ENCODE assay signal across 24 cellular contexts in the genomic region with DNA sequence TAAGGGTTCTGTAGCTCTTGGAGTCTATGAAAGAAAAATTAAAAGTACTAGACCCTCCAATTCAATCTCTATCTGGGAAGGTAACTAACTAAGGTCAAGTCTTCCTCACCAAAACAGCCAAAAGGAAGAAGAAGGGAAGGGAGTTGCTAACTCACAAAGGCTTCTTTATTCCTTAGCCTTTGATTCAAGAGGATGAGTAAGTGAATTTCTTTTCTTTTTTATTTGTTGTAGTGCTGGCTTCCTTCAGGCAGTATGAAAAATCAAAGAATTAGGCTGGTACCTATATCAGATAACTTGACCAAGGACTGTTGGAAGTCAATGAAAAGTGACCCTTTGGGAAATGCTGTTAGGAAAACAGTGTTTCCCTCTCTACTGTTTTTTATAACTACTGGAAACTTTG.
"Had no signal": no experiment of that assay in that cellular context is flagged by ENCODE, and none has a peak within 500 bp of the region (broad histone marks: within the 10 kb centered on the region; RNA-seq: fewer than 3 reads in every experiment).

No MANE protein-coding gene starts in this region.

- H3K4me2 ChIP-seq: neural progenitor cell had no signal

- ATAC-seq: naive thymus-derived CD4-positive, alpha-beta T cell had no signal

- H3K27ac ChIP-seq: ascending aorta, coronary artery, dorsolateral prefrontal cortex, gastroesophageal sphincter, neural progenitor cell, right atrium auricular region, tibial nerve had no signal

- H3K27ac Mint-ChIP-seq: activated naive CD4-positive, alpha-beta T cell treated with anti-CD3 and anti-CD28 coated beads, Interleukin-2, amount 10 ng/mL, durations not matched to agents 7 days and 5 days; activated naive CD8-positive, alpha-beta T cell treated with anti-CD3 and anti-CD28 coated beads, Interleukin-2, amount 10 ng/mL, durations not matched to agents 7 days and 5 days; activated T-helper 1 cell treated with anti-CD3 and anti-CD28 coated beads, Interleukin-12 subunit alpha, Interleukin-12 subunit beta, Interleukin-2, Interleukin-4 antibody, amounts not matched to agents 30 ng/mL and 10 ng/mL and 1 ng/mL, durations not matched to agents 14 hours and 24 hours and 36 hours; brain; memory B cell; neural progenitor cell had no signal

- H3K4me1 ChIP-seq: ascending aorta, gastroesophageal sphincter had no signal

- H3K9ac ChIP-seq: neural progenitor cell had no signal

- DNase-seq: activated CD4-positive, alpha-beta T cell treated with anti-CD3 and anti-CD28 coated beads for 4 hours; activated CD4-positive, alpha-beta T cell treated with anti-CD3 and anti-CD28 coated beads, Interleukin-2, amount 50 U/mL, for 4 hours; activated effector memory CD4-positive, alpha-beta T cell treated with anti-CD3 and anti-CD28 coated beads, Interleukin-2, amount 50 U/mL, for 16 hours; activated naive CD4-positive, alpha-beta T cell treated with anti-CD3 and anti-CD28 coated beads, Interleukin-2, amount 10 ng/mL, durations not matched to agents 7 days and 5 days; activated naive CD8-positive, alpha-beta T cell treated with anti-CD3 and anti-CD28 coated beads, Interleukin-2, amount 10 ng/mL, durations not matched to agents 7 days and 5 days; dorsolateral prefrontal cortex; effector memory CD4-positive, alpha-beta T cell; erythroblast; head of caudate nucleus; hippocampal formation; midbrain; naive thymus-derived CD4-positive, alpha-beta T cell; stimulated activated CD4-positive, alpha-beta T cell treated with anti-CD3 and anti-CD28 coated beads, Interleukin-15, amount 100 ng/mL, for 24 hours; stimulated activated CD4-positive, alpha-beta T cell treated with anti-CD3 and anti-CD28 coated beads, Interleukin-2, amount 100 ng/mL, for 24 hours; stimulated activated naive CD4-positive, alpha-beta T cell had no signal

- H3K36me3 Mint-ChIP-seq: activated naive CD4-positive, alpha-beta T cell treated with anti-CD3 and anti-CD28 coated beads, Interleukin-2, amount 10 ng/mL, durations not matched to agents 7 days and 5 days; activated naive CD8-positive, alpha-beta T cell treated with anti-CD3 and anti-CD28 coated beads, Interleukin-2, amount 10 ng/mL, durations not matched to agents 7 days and 5 days; brain; memory B cell; naive thymus-derived CD4-positive, alpha-beta T cell; neural progenitor cell had no signal

- H3K4me3 ChIP-seq: ascending aorta, coronary artery, dorsolateral prefrontal cortex, gastroesophageal sphincter, neural progenitor cell, right atrium auricular region, tibial nerve had no signal

- H3K9me3 Mint-ChIP-seq: activated naive CD4-positive, alpha-beta T cell treated with anti-CD3 and anti-CD28 coated beads, Interleukin-2, amount 10 ng/mL, durations not matched to agents 7 days and 5 days; activated naive CD8-positive, alpha-beta T cell treated with anti-CD3 and anti-CD28 coated beads, Interleukin-2, amount 10 ng/mL, durations not matched to agents 7 days and 5 days; activated T-helper 1 cell treated with anti-CD3 and anti-CD28 coated beads, Interleukin-12 subunit alpha, Interleukin-12 subunit beta, Interleukin-2, Interleukin-4 antibody, amounts not matched to agents 30 ng/mL and 10 ng/mL and 1 ng/mL, durations not matched to agents 14 hours and 24 hours and 36 hours; memory B cell had no signal

- H3K9me3 ChIP-seq: ascending aorta, gastroesophageal sphincter, right atrium auricular region, tibial nerve had no signal

- H3K36me3 ChIP-seq: ascending aorta, gastroesophageal sphincter, neural progenitor cell, right atrium auricular region, tibial nerve had no signal

- H3K4me1 Mint-ChIP-seq: activated naive CD4-positive, alpha-beta T cell treated with anti-CD3 and anti-CD28 coated beads, Interleukin-2, amount 10 ng/mL, durations not matched to agents 7 days and 5 days; activated naive CD8-positive, alpha-beta T cell treated with anti-CD3 and anti-CD28 coated beads, Interleukin-2, amount 10 ng/mL, durations not matched to agents 7 days and 5 days; brain had no signal

- H3K4me3 Mint-ChIP-seq: activated naive CD4-positive, alpha-beta T cell treated with anti-CD3 and anti-CD28 coated beads, Interleukin-2, amount 10 ng/mL, durations not matched to agents 7 days and 5 days; activated naive CD8-positive, alpha-beta T cell treated with anti-CD3 and anti-CD28 coated beads, Interleukin-2, amount 10 ng/mL, durations not matched to agents 7 days and 5 days; activated T-helper 1 cell treated with anti-CD3 and anti-CD28 coated beads, Interleukin-12 subunit alpha, Interleukin-12 subunit beta, Interleukin-2, Interleukin-4 antibody, amounts not matched to agents 30 ng/mL and 10 ng/mL and 1 ng/mL, durations not matched to agents 14 hours and 24 hours and 36 hours; brain; memory B cell; naive thymus-derived CD4-positive, alpha-beta T cell; neural progenitor cell had no signal

- H3K27me3 ChIP-seq: ascending aorta, dorsolateral prefrontal cortex, gastroesophageal sphincter, neural progenitor cell, right atrium auricular region, tibial nerve had no signal
